Comparison of ENCODE assay signal across 25 cellular contexts in genomic region chr12:50612882-50613281, GRCh38.
DNase-seq lines count a peak whose midpoint lies in the region; ATAC-seq, FAIRE-seq and TF ChIP-seq lines count a peak whose summit lies in the region.
"Had no signal": no experiment of that assay in that cellular context is flagged by ENCODE, and none has a peak within 500 bp of the region (broad histone marks: within the 10 kb centered on the region; RNA-seq: fewer than 3 reads in every experiment).

No MANE protein-coding gene starts in this region.

- no peak overlapping the region for H3K4ac ChIP-seq in H1 (replicated peaks; ENCODE audit: insufficient read length, low read depth, low read length)

- no peak overlapping the region for H4K8ac ChIP-seq in H1 (ENCODE audit: extremely low read depth, insufficient read depth, low read length)

- no peaks in the 10 kb centered on the region for H3K27me3 ChIP-seq in GM23338 (ENCODE audit: insufficient read depth)
- H3K27me3 ChIP-seq in PC-9 (ENCODE audit: insufficient read depth, low read depth), result no peaks in the 10 kb centered on the region
- no peaks in the 10 kb centered on the region for H3K27me3 ChIP-seq in H1 (replicated peaks in 1 of 4; ENCODE audit: control insufficient read depth in 3 of 4, extremely low read depth in 1 of 4, insufficient read depth in 3 of 4, low read length in 3 of 4)
- H3K27me3 ChIP-seq: ascending aorta had no signal

- no peaks in the 10 kb centered on the region for H3K79me1 ChIP-seq in H1 (ENCODE audit: low read depth, low read length)

- H3K79me2 ChIP-seq in GM23338 (replicated peaks; ENCODE audit: insufficient read depth) (peaks cover 47% of the 10 kb centered on the region), PC-9 (ENCODE audit: low read depth) (peaks cover 51% of the 10 kb centered on the region), H1 (ENCODE audit: control insufficient read depth in 1 of 2, insufficient read depth in 2 of 2, low read length in 2 of 2) (peaks cover 0 to 29% of the 10 kb centered on the region in 2 experiments; a peak in 2 of 4 replicates)

- no peak overlapping the region; the same call in 1 of the 2 replicates for H2BK5ac ChIP-seq in H1 (ENCODE audit: low read depth, low read length)

- H3K27me3 Mint-ChIP-seq in GM23338 (ENCODE audit: insufficient read depth, low read depth, poor library complexity) (no peaks in the 10 kb centered on the region), osteocyte (ENCODE audit: unreplicated experiment) (no peaks in the 10 kb centered on the region)
- H3K27me3 Mint-ChIP-seq: CD8-positive, alpha-beta memory T cell; natural killer cell treated with Interleukin-12 subunit alpha and Interleukin-12 subunit beta and Interleukin-15 and Interleukin-18, amount 100 ng/mL, for 72 hours; T-helper 17 cell had no signal

- intact Hi-C loops in PC-9 (cut with micrococcal nuclease; ENCODE audit: unreplicated experiment), result no loop called here

- H3K9ac ChIP-seq in H1 (replicated peaks in 1 of 4; ENCODE audit: extremely low read depth in 1 of 4, low read depth in 3 of 4, low read length in 3 of 4), result no peak overlapping the region

- no peak overlapping the region for H2BK120ac ChIP-seq in H1 (replicated peaks; ENCODE audit: low read depth, low read length)

- no peak overlapping the region for H2BK15ac ChIP-seq in H1 (ENCODE audit: low read length)

- peaks cover 19% of the 10 kb centered on the region; the same call in 2 of the 3 replicates for H3K4me1 Mint-ChIP-seq in GM23338
- H3K4me1 Mint-ChIP-seq in osteocyte (ENCODE audit: unreplicated experiment), result peaks cover 54% of the 10 kb centered on the region

- H2AK5ac ChIP-seq in H1 (ENCODE audit: low read depth, low read length), result no peak overlapping the region

- no peak overlapping the region for H4K5ac ChIP-seq in H1 (ENCODE audit: insufficient read length, low read depth, low read length)

- WGBS in H1 (ENCODE audit: extremely low coverage in 1 of 2, insufficient coverage in 1 of 2, insufficient read length in 1 of 2, insufficient replicate concordance in 2 of 2, low coverage in 1 of 2, low lambda C conversion rate in 2 of 2, missing lambda C conversion rate in 1 of 2), 2 experiments, result 86% methylated on average over 3 of the region's 3 CpGs; no CpG with 5 or more reads in 1 of the 2 experiments

- no peak overlapping the region for H2AFZ ChIP-seq in GM23338
- H2AFZ ChIP-seq in PC-9, result no peak overlapping the region
- H2AFZ ChIP-seq in H1 (ENCODE audit: low read length), result no peak overlapping the region

- H3K4me1 ChIP-seq in GM23338 (ENCODE audit: insufficient read depth), result peaks cover 36% of the 10 kb centered on the region
- H3K4me1 ChIP-seq in PC-9 (replicated peaks; ENCODE audit: insufficient read depth), result peaks cover 52% of the 10 kb centered on the region
- peaks cover 0 to 17% (median 14%) of the 10 kb centered on the region in 4 experiments; a peak in 5 of 7 replicates for H3K4me1 ChIP-seq in H1 (replicated peaks in 1 of 4; ENCODE audit: control insufficient read depth in 3 of 4, insufficient read depth in 4 of 4, low read length in 3 of 4)

- H3K27ac Mint-ChIP-seq in GM23338, result no peak overlapping the region
- no peak overlapping the region for H3K27ac Mint-ChIP-seq in osteocyte (ENCODE audit: unreplicated experiment)
- H3K27ac Mint-ChIP-seq: CD8-positive, alpha-beta memory T cell; endodermal cell; natural killer cell treated with Interleukin-12 subunit alpha and Interleukin-12 subunit beta and Interleukin-15 and Interleukin-18, amount 100 ng/mL, for 72 hours; T-helper 17 cell had no signal

- TF ChIP-seq POLR2A in H1 (IDR thresholded peaks at IDR 0.05; ENCODE audit: control extremely low read depth in 1 of 2, low read depth in 2 of 2, low read length in 2 of 2), result no peak

- FAIRE-seq in H1 (lab: Jason Lieb, UNC), result peak; percentile 70
- FAIRE-seq: GM12892, kidney had no signal

- H2BK12ac ChIP-seq in H1 (ENCODE audit: low read depth, low read length), result no peak overlapping the region; the same call in 1 of the 2 replicates

- TF ChIP-seq CTCF in GM23338 (conservative IDR thresholded peaks at IDR 0.05; ENCODE audit: low read depth in 2 of 2) (no peak), PC-9 (conservative IDR thresholded peaks at IDR 0.05) (no peak), H1 (IDR thresholded peaks at IDR 0.05; ENCODE audit: control extremely low read depth in 1 of 3, insufficient read depth in 1 of 3, low read depth in 1 of 3, low read length in 3 of 3) (no peak), osteocyte (IDR thresholded peaks at IDR 0.05) (no peak)

- peak; percentile 27 for ATAC-seq in GM23338
- ATAC-seq in GM18858 (IDR thresholded peaks at IDR 0.05; ENCODE audit: unreplicated experiment), result no peak
- ATAC-seq: esophagus mucosa; natural killer cell treated with Interleukin-12 subunit alpha and Interleukin-12 subunit beta and Interleukin-15 and Interleukin-18, amount 100 ng/mL, for 72 hours; SK-N-SH treated with all-trans-retinoic acid at 6 μM for 48 hours; stimulated activated naive CD8-positive, alpha-beta T cell treated with anti-CD3 and anti-CD28 coated beads, Interleukin-15, Interleukin-2, amounts not matched to agents 100 U/mL and 50 U/mL, for 24 hours; T-helper 17 cell had no signal

- POLR2A ChIA-PET in PC-9 (lab: Charles Lee; ENCODE audit: unreplicated experiment) (no interaction called here), H1 (lab: Charles Lee; ENCODE audit: partially characterized antibody) (no interaction called here)

- H3K23ac ChIP-seq in H1 (ENCODE audit: insufficient read length), result no peak overlapping the region

- H2BK20ac ChIP-seq in H1 (ENCODE audit: low read length), result no peak overlapping the region

- H3K18ac ChIP-seq in H1 (ENCODE audit: extremely low read depth, low read length), result no peak overlapping the region

- H4K20me1 ChIP-seq in GM23338 (replicated peaks; ENCODE audit: insufficient read depth) (no peaks in the 10 kb centered on the region), PC-9 (ENCODE audit: insufficient read depth) (no peaks in the 10 kb centered on the region), H1 (replicated peaks in 1 of 2; ENCODE audit: control insufficient read depth in 1 of 2, insufficient read depth in 2 of 2, low read length in 2 of 2) (no peaks in the 10 kb centered on the region)

- H3K4me2 ChIP-seq in GM23338 (no peak overlapping the region), PC-9 (peak overlapping the region; percentile 18; the same call in 1 of the 2 replicates), H1 (ENCODE audit: insufficient read depth in 1 of 2, low read depth in 2 of 2, low read length in 2 of 2) (no peak overlapping the region)

- BruUV-seq in PC-9 (replicated peaks; lab: Mats Ljungman, UMichigan), result no TSS peak

- CTCF ChIA-PET in PC-9 (lab: Charles Lee) (no interaction called here), H1 (lab: Charles Lee; ENCODE audit: partially characterized antibody) (interaction anchor here (1.3 kb wide), 1 partner anchor 10 kb away, joined by 3 read pairs; no protein-coding TSS in a partner anchor)

- no peaks in the 10 kb centered on the region for H3K36me3 ChIP-seq in GM23338 (ENCODE audit: insufficient read depth)
- peaks cover 4% of the 10 kb centered on the region; the same call in 1 of the 2 replicates for H3K36me3 ChIP-seq in PC-9 (ENCODE audit: low read depth)
- H3K36me3 ChIP-seq in H1 (ENCODE audit: control insufficient read depth in 2 of 4, insufficient read depth in 4 of 4, low read length in 3 of 4), result no peaks in the 10 kb centered on the region
- H3K36me3 ChIP-seq: ascending aorta had no signal

- DNase-seq in GM23338 (ENCODE audit: low spot score) (no peak), PC-9 (no peak), H1 (ENCODE audit: low read depth in 1 of 2, low spot score in 2 of 2) (no peak), osteocyte (ENCODE audit: extremely low spot score, unreplicated experiment) (peak; percentile 23), SW 1271 (lab: John Stamatoyannopoulos, UW) (no peak), inferior parietal cortex (ENCODE audit: extremely low spot score) (no peak)
- DNase-seq: activated CD4-positive, alpha-beta T cell treated with anti-CD3 and anti-CD28 coated beads, Interleukin-2, amount 50 U/mL, for 48 hours; activated T-cell treated with anti-CD3 and anti-CD28 coated beads, Interleukin-2, amount 50 U/mL, for 48 hours; CD8-positive, alpha-beta memory T cell; endodermal cell; kidney; NCI-H1092; NCI-H1694; NCI-H2171; NCI-H510A treated with DMSO at 0.1 percent for 48 hours; OCI-M1; stimulated activated naive CD8-positive, alpha-beta T cell treated with anti-CD3 and anti-CD28 coated beads, Interleukin-15, Interleukin-2, amounts not matched to agents 100 U/mL and 50 U/mL, for 24 hours; T-helper 17 cell had no signal

- no peak overlapping the region for H3K4me3 ChIP-seq in GM23338
- no peak overlapping the region for H3K4me3 ChIP-seq in PC-9
- H3K4me3 ChIP-seq in H1 (ENCODE audit: extremely low read depth in 1 of 4, insufficient read depth in 2 of 4, low read depth in 3 of 4, low read length in 4 of 4), result no peak overlapping the region
- H3K4me3 ChIP-seq: ascending aorta, skin epidermis had no signal

- H3K27ac ChIP-seq in GM23338 (ENCODE audit: low read depth) (peak overlapping the region; percentile 88), PC-9 (peak overlapping the region; percentile 86), H1 (ENCODE audit: low read depth, low read length) (0 out of 2 replicates have a peak overlapping the region, but pooled peaks have one; percentile 17)
- H3K27ac ChIP-seq: ascending aorta had no signal

- H3K4me3 Mint-ChIP-seq in GM23338 (no peak overlapping the region), osteocyte (ENCODE audit: unreplicated experiment) (no peak overlapping the region)
- H3K4me3 Mint-ChIP-seq: CD8-positive, alpha-beta memory T cell; endodermal cell; natural killer cell treated with Interleukin-12 subunit alpha and Interleukin-12 subunit beta and Interleukin-15 and Interleukin-18, amount 100 ng/mL, for 72 hours; T-helper 17 cell had no signal

- H3K23me2 ChIP-seq in H1 (ENCODE audit: low read depth, low read length), result no peaks in the 10 kb centered on the region

- H3K9me3 ChIP-seq in PC-9 (ENCODE audit: insufficient read depth, low read depth) (no peaks in the 10 kb centered on the region), H1 (ENCODE audit: insufficient read depth in 2 of 2, low read depth in 1 of 2, low read length in 1 of 2) (no peaks in the 10 kb centered on the region)
- H3K9me3 ChIP-seq: ascending aorta had no signal

- H3K9me3 Mint-ChIP-seq in GM23338, result no peaks in the 10 kb centered on the region
- no peaks in the 10 kb centered on the region for H3K9me3 Mint-ChIP-seq in osteocyte (ENCODE audit: unreplicated experiment)
- H3K9me3 Mint-ChIP-seq: CD8-positive, alpha-beta memory T cell; endodermal cell; natural killer cell treated with Interleukin-12 subunit alpha and Interleukin-12 subunit beta and Interleukin-15 and Interleukin-18, amount 100 ng/mL, for 72 hours had no signal

- H3K9me2 ChIP-seq in GM23338 (ENCODE audit: insufficient read depth) (no peaks in the 10 kb centered on the region), PC-9 (ENCODE audit: insufficient read depth) (no peaks in the 10 kb centered on the region; the same call in 1 of the 2 replicates)

- H3F3A ChIP-seq in GM23338 (replicated peaks; ENCODE audit: low read depth) (no peaks in the 10 kb centered on the region), PC-9 (ENCODE audit: insufficient read depth, low read depth) (peaks cover 41% of the 10 kb centered on the region)

- no peaks in the 10 kb centered on the region for H3K36me3 Mint-ChIP-seq in GM23338 (ENCODE audit: low read depth)
- no peaks in the 10 kb centered on the region for H3K36me3 Mint-ChIP-seq in osteocyte (ENCODE audit: unreplicated experiment)
- H3K36me3 Mint-ChIP-seq: natural killer cell treated with Interleukin-12 subunit alpha and Interleukin-12 subunit beta and Interleukin-15 and Interleukin-18, amount 100 ng/mL, for 72 hours had no signal

- no peak overlapping the region for H4K91ac ChIP-seq in H1 (replicated peaks; ENCODE audit: insufficient read length, low read length)

- no peak for TF ChIP-seq RAD21 in H1 (IDR thresholded peaks at IDR 0.05 in 1 of 2, conservative IDR thresholded peaks at IDR 0.05 in 1 of 2; ENCODE audit: low read depth in 2 of 2, low read length in 2 of 2)

- no peak for TF ChIP-seq EP300 in H1 (IDR thresholded peaks at IDR 0.05; ENCODE audit: borderline replicate concordance in 1 of 2, low read depth in 2 of 2, low read length in 2 of 2)

- no peak overlapping the region for H3K56ac ChIP-seq in H1 (replicated peaks; ENCODE audit: insufficient read length, low read depth, low read length)

- H3K14ac ChIP-seq in H1 (ENCODE audit: insufficient read length), result no peak overlapping the region

Comparison
In these comparisons a context has a peak if more than half of its experiments do, and no peak if none do; other contexts are left out.
1. H3K27ac ChIP-seq: peak in every context shown above with its lines; median percentile 88 in GM23338; 86 in PC-9; 17 in H1.